ENCODE assay signal across 1 cellular context in the genomic region with DNA sequence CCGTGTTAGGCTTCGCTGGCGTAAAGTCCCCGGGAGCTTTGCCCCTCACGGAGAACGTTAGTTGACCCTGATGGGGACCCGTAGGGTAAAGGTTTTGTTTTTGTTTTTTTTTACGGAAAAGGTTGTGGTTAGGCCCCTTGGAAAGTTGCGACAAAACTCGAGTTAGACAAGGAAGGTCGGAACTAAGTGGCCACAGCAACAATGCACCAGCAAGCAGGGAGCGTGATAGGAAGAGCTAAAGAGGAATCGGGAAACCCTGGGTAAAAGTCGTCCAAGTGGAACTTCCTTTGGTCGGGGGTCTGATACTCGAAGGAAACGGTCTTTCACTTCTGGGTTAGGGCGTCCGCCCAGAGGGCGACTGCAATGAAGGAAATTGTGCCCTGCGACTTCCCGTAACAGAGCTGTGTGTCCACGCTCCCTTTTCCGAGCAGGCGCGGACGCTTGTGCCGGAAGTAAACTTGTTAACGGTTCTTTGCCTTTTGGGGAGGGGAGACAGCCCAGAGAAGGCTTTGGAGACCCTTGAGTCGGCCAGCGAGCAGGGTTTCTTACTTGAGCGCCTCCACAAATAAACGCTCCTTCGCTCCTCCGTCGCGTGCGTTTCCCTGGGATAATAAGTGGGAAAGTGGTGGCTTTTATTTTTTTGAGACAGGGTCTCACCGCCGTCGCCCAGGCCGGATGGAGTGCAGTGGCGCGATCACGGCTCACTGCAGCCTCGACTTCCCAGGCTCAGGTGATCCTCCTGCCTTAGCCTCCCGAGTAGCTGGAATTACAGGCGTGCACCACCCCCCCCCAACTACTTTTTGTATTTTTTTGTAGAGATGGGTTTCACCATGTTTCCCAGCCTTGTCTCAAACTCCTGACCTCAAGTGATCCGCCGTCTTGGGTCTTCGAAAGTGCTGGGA.
TF ChIP-seq lines count a peak whose summit lies in the region.

No MANE protein-coding gene starts in this region.

TF ChIP-seq in HepG2, 621 proteins besides CTCF, POLR2A, EP300 and RAD21 (continued from another document and continues in another):
- TF ChIP-seq, protein P1, sequence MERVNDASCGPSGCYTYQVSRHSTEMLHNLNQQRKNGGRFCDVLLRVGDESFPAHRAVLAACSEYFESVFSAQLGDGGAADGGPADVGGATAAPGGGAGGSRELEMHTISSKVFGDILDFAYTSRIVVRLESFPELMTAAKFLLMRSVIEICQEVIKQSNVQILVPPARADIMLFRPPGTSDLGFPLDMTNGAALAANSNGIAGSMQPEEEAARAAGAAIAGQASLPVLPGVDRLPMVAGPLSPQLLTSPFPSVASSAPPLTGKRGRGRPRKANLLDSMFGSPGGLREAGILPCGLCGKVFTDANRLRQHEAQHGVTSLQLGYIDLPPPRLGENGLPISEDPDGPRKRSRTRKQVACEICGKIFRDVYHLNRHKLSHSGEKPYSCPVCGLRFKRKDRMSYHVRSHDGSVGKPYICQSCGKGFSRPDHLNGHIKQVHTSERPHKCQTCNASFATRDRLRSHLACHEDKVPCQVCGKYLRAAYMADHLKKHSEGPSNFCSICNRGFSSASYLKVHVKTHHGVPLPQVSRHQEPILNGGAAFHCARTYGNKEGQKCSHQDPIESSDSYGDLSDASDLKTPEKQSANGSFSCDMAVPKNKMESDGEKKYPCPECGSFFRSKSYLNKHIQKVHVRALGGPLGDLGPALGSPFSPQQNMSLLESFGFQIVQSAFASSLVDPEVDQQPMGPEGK (CRISPR knock-in tag; IDR thresholded peaks at IDR 0.05) = no peak
- TF ChIP-seq ZNF720 (CRISPR knock-in tag; IDR thresholded peaks at IDR 0.05) = no peak
- TF ChIP-seq SCMH1 (CRISPR knock-in tag; IDR thresholded peaks at IDR 0.05; ENCODE audit: borderline replicate concordance) = no peak
- TF ChIP-seq KAT2B (IDR thresholded peaks at IDR 0.05; ENCODE audit: borderline replicate concordance, low read depth, low read length) = no peak
- no peak for TF ChIP-seq DPF2 (CRISPR knock-in tag; IDR thresholded peaks at IDR 0.05; ENCODE audit: borderline replicate concordance, low read depth)
- no peak for TF ChIP-seq SRY (CRISPR knock-in tag; IDR thresholded peaks at IDR 0.05)
- no peak for TF ChIP-seq PRMT3 (CRISPR knock-in tag; IDR thresholded peaks at IDR 0.05; ENCODE audit: borderline replicate concordance, low read depth)
- no peak for TF ChIP-seq SRSF4 (IDR thresholded peaks at IDR 0.05; ENCODE audit: low read depth, low read length, poor library complexity, severe bottlenecking)
- TF ChIP-seq ZNF10 (CRISPR knock-in tag; IDR thresholded peaks at IDR 0.05; ENCODE audit: borderline replicate concordance, low read depth) = no peak
- TF ChIP-seq ZNF710 (CRISPR knock-in tag; IDR thresholded peaks at IDR 0.05; ENCODE audit: borderline replicate concordance) = peak; percentile 45; the same call in 1 of the 2 replicates
- TF ChIP-seq, protein P2, sequence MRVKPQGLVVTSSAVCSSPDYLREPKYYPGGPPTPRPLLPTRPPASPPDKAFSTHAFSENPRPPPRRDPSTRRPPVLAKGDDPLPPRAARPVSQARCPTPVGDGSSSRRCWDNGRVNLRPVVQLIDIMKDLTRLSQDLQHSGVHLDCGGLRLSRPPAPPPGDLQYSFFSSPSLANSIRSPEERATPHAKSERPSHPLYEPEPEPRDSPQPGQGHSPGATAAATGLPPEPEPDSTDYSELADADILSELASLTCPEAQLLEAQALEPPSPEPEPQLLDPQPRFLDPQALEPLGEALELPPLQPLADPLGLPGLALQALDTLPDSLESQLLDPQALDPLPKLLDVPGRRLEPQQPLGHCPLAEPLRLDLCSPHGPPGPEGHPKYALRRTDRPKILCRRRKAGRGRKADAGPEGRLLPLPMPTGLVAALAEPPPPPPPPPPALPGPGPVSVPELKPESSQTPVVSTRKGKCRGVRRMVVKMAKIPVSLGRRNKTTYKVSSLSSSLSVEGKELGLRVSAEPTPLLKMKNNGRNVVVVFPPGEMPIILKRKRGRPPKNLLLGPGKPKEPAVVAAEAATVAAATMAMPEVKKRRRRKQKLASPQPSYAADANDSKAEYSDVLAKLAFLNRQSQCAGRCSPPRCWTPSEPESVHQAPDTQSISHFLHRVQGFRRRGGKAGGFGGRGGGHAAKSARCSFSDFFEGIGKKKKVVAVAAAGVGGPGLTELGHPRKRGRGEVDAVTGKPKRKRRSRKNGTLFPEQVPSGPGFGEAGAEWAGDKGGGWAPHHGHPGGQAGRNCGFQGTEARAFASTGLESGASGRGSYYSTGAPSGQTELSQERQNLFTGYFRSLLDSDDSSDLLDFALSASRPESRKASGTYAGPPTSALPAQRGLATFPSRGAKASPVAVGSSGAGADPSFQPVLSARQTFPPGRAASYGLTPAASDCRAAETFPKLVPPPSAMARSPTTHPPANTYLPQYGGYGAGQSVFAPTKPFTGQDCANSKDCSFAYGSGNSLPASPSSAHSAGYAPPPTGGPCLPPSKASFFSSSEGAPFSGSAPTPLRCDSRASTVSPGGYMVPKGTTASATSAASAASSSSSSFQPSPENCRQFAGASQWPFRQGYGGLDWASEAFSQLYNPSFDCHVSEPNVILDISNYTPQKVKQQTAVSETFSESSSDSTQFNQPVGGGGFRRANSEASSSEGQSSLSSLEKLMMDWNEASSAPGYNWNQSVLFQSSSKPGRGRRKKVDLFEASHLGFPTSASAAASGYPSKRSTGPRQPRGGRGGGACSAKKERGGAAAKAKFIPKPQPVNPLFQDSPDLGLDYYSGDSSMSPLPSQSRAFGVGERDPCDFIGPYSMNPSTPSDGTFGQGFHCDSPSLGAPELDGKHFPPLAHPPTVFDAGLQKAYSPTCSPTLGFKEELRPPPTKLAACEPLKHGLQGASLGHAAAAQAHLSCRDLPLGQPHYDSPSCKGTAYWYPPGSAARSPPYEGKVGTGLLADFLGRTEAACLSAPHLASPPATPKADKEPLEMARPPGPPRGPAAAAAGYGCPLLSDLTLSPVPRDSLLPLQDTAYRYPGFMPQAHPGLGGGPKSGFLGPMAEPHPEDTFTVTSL (CRISPR knock-in tag; IDR thresholded peaks at IDR 0.05; ENCODE audit: borderline replicate concordance) = peak; percentile 22
- peak; percentile 37; the same call in 1 of the 2 replicates for TF ChIP-seq ZNF274 (CRISPR knock-in tag; IDR thresholded peaks at IDR 0.05)
- TF ChIP-seq, protein P3, sequence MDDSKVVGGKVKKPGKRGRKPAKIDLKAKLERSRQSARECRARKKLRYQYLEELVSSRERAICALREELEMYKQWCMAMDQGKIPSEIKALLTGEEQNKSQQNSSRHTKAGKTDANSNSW (CRISPR knock-in tag; IDR thresholded peaks at IDR 0.05; ENCODE audit: borderline replicate concordance) = no peak
- TF ChIP-seq SIN3A (IDR thresholded peaks at IDR 0.05; ENCODE audit: borderline replicate concordance, low read depth, low read length) = peak; percentile 92
- TF ChIP-seq KMT2B (CRISPR knock-in tag; IDR thresholded peaks at IDR 0.05) = peak; percentile 98; the same call in 1 of the 2 replicates
- TF ChIP-seq ZNF431 (CRISPR knock-in tag; IDR thresholded peaks at IDR 0.05; ENCODE audit: borderline replicate concordance, low read depth) = 0 out of 2 replicates have a peak, but pooled peaks have one; percentile 29
- TF ChIP-seq TRIM22 (IDR thresholded peaks at IDR 0.05) = no peak
- TF ChIP-seq ZNF503 (CRISPR knock-in tag; IDR thresholded peaks at IDR 0.05) = 0 out of 2 replicates have a peak, but pooled peaks have one; percentile 60
- peak; percentile 86; the same call in 1 of the 2 replicates for TF ChIP-seq ZFP1 (CRISPR knock-in tag; IDR thresholded peaks at IDR 0.05)
- peak; percentile 50; the same call in 1 of the 2 replicates for TF ChIP-seq ZFP36L2 (CRISPR knock-in tag; IDR thresholded peaks at IDR 0.05)
- TF ChIP-seq REXO4 (CRISPR knock-in tag; IDR thresholded peaks at IDR 0.05; ENCODE audit: borderline replicate concordance) = no peak
- TF ChIP-seq ZNF3 (CRISPR knock-in tag; IDR thresholded peaks at IDR 0.05) = peak; percentile 22; the same call in 1 of the 2 replicates
- no peak for TF ChIP-seq TRAFD1 (CRISPR knock-in tag; IDR thresholded peaks at IDR 0.05; ENCODE audit: borderline replicate concordance)
- 0 out of 2 replicates have a peak, but pooled peaks have one; percentile 61 for TF ChIP-seq ZNF713 (CRISPR knock-in tag; IDR thresholded peaks at IDR 0.05)
- TF ChIP-seq ZKSCAN1 (IDR thresholded peaks at IDR 0.05; ENCODE audit: low read length) = no peak
- TF ChIP-seq, protein P4, sequence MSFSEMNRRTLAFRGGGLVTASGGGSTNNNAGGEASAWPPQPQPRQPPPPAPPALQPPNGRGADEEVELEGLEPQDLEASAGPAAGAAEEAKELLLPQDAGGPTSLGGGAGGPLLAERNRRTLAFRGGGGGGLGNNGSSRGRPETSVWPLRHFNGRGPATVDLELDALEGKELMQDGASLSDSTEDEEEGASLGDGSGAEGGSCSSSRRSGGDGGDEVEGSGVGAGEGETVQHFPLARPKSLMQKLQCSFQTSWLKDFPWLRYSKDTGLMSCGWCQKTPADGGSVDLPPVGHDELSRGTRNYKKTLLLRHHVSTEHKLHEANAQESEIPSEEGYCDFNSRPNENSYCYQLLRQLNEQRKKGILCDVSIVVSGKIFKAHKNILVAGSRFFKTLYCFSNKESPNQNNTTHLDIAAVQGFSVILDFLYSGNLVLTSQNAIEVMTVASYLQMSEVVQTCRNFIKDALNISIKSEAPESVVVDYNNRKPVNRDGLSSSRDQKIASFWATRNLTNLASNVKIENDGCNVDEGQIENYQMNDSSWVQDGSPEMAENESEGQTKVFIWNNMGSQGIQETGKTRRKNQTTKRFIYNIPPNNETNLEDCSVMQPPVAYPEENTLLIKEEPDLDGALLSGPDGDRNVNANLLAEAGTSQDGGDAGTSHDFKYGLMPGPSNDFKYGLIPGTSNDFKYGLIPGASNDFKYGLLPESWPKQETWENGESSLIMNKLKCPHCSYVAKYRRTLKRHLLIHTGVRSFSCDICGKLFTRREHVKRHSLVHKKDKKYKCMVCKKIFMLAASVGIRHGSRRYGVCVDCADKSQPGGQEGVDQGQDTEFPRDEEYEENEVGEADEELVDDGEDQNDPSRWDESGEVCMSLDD (CRISPR knock-in tag; IDR thresholded peaks at IDR 0.05; ENCODE audit: borderline replicate concordance) = no peak; the same call in 1 of the 2 replicates
- 0 out of 2 replicates have a peak, but pooled peaks have one; percentile 21 for TF ChIP-seq KDM3A (CRISPR knock-in tag; IDR thresholded peaks at IDR 0.05; ENCODE audit: low read depth)
- TF ChIP-seq NFRKB (IDR thresholded peaks at IDR 0.05) = no peak
- TF ChIP-seq ZNF670 (CRISPR knock-in tag; IDR thresholded peaks at IDR 0.05; ENCODE audit: borderline replicate concordance) = 0 out of 2 replicates have a peak, but pooled peaks have one; percentile 56
- peak; percentile 90 for TF ChIP-seq ZNF781 (CRISPR knock-in tag; IDR thresholded peaks at IDR 0.05; ENCODE audit: borderline replicate concordance, not compliant biosample characterization)
- no peak for TF ChIP-seq ZNF484 (CRISPR knock-in tag; IDR thresholded peaks at IDR 0.05; ENCODE audit: borderline replicate concordance, low read depth)
- TF ChIP-seq, protein P5, sequence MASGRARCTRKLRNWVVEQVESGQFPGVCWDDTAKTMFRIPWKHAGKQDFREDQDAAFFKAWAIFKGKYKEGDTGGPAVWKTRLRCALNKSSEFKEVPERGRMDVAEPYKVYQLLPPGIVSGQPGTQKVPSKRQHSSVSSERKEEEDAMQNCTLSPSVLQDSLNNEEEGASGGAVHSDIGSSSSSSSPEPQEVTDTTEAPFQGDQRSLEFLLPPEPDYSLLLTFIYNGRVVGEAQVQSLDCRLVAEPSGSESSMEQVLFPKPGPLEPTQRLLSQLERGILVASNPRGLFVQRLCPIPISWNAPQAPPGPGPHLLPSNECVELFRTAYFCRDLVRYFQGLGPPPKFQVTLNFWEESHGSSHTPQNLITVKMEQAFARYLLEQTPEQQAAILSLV (CRISPR knock-in tag; IDR thresholded peaks at IDR 0.05; ENCODE audit: borderline replicate concordance) = no peak
- peak; percentile 29; the same call in 1 of the 2 replicates for TF ChIP-seq ZNF292 (CRISPR knock-in tag; IDR thresholded peaks at IDR 0.05; ENCODE audit: borderline replicate concordance, low read depth)
